8 cellular contexts compared by ENCODE assay signal in genomic region chr11:46826310-46827044, GRCh38. TPM values are rescaled to one million over a fixed set of nuclear protein-coding genes. Genes with fewer than 3 reads are reported as not detected.
DNase-seq lines count a peak whose midpoint lies in the region; ATAC-seq and TF ChIP-seq lines count a peak whose summit lies in the region.

No MANE protein-coding gene starts in this region.

- no peaks in the 10 kb centered on the region for H3K9me3 Mint-ChIP-seq in activated naive CD8-positive, alpha-beta T cell treated with anti-CD3 and anti-CD28 coated beads for 36 hours

- H3K36me3 Mint-ChIP-seq in activated naive CD8-positive, alpha-beta T cell treated with anti-CD3 and anti-CD28 coated beads for 36 hours, result no peaks in the 10 kb centered on the region

- H3K27ac ChIP-seq in SK-N-MC (no peak overlapping the region), osteoblast (ENCODE audit: low read depth, low read length) (peak overlapping the region; percentile 70), testis (peak overlapping the region; percentile 45 to 65)

- H3K9me3 ChIP-seq in BE2C (no peaks in the 10 kb centered on the region), SK-N-MC (ENCODE audit: low read depth, low read length) (no peaks in the 10 kb centered on the region), osteoblast (ENCODE audit: low read depth, low read length) (no peaks in the 10 kb centered on the region), testis (no peaks in the 10 kb centered on the region)

- TF ChIP-seq CTCF in BE2C (IDR thresholded peaks at IDR 0.05; ENCODE audit: low read depth, low read length), result no peak
- no peak for TF ChIP-seq CTCF in osteoblast (IDR thresholded peaks at IDR 0.05; ENCODE audit: extremely low read depth, low read depth, low read length)
- TF ChIP-seq CTCF in testis (IDR thresholded peaks at IDR 0.05), result peak in 2 of 3 experiments; percentile 9 to 21

- peak; percentile 76 for DNase-seq in BE2C
- no peak for DNase-seq in SK-N-MC (ENCODE audit: low read depth, low spot score)
- peak; percentile 83 for DNase-seq in activated naive CD8-positive, alpha-beta T cell treated with anti-CD3 and anti-CD28 coated beads for 36 hours
- peak; percentile 94 for DNase-seq in Right ventricle myocardium inferior (ENCODE audit: missing footprints)
- peak; percentile 92 for DNase-seq in osteoblast (ENCODE audit: insufficient read length, low spot score, missing footprints)
- DNase-seq in testis, result peak; percentile 94

- H3K27me3 Mint-ChIP-seq in activated naive CD8-positive, alpha-beta T cell treated with anti-CD3 and anti-CD28 coated beads for 36 hours, result no peaks in the 10 kb centered on the region

- H3K79me2 ChIP-seq in osteoblast (ENCODE audit: insufficient read depth, low read length), result peaks cover 99% of the 10 kb centered on the region

- WGBS in testis, 2 donors, result 1 to 2% methylated on average over 9 to 19 of the region's 32 CpGs

- H3K36me3 ChIP-seq in BE2C (no peaks in the 10 kb centered on the region), SK-N-MC (ENCODE audit: insufficient read depth, low read length) (no peaks in the 10 kb centered on the region; the same call in 1 of the 2 replicates), osteoblast (ENCODE audit: insufficient read depth, low read length) (no peaks in the 10 kb centered on the region), testis (ENCODE audit: low read depth, missing control alignments) (no peaks in the 10 kb centered on the region)

- no peaks in the 10 kb centered on the region for H3K4me1 ChIP-seq in BE2C
- H3K4me1 ChIP-seq in osteoblast (ENCODE audit: insufficient read depth, low read length), result peaks cover 26% of the 10 kb centered on the region
- peaks cover 25% of the 10 kb centered on the region for H3K4me1 ChIP-seq in testis

- H3K4me3 ChIP-seq in BE2C (ENCODE audit: low read depth, low read length) (peak overlapping the region; percentile 41), SK-N-MC (peak overlapping the region; percentile 60), osteoblast (ENCODE audit: insufficient read depth, low read length) (peak overlapping the region; percentile 88), testis (peak overlapping the region; percentile 53 to 84)

- TF ChIP-seq POLR2A in testis (IDR thresholded peaks at IDR 0.05), result no peak

- no peak overlapping the region for H3K9ac ChIP-seq in SK-N-MC (ENCODE audit: insufficient read length)

- no peak overlapping the region for H3K27ac Mint-ChIP-seq in activated naive CD8-positive, alpha-beta T cell treated with anti-CD3 and anti-CD28 coated beads for 36 hours

- intact Hi-C loops in Right ventricle myocardium inferior (cut with DNase I), result loop anchor here (2.0 kb wide), 1 partner anchor 18 kb away; no protein-coding TSS in a partner anchor
- intact Hi-C loops in testis (cut with DNase I; ENCODE audit: low total_unique reads), result no loop called here

- H3K4me3 Mint-ChIP-seq in activated naive CD8-positive, alpha-beta T cell treated with anti-CD3 and anti-CD28 coated beads for 36 hours, result peak overlapping the region; percentile 69

- H2AFZ ChIP-seq in osteoblast (ENCODE audit: low read length), result peak overlapping the region; percentile 95

- H3K27me3 ChIP-seq in BE2C, result no peaks in the 10 kb centered on the region
- no peaks in the 10 kb centered on the region for H3K27me3 ChIP-seq in osteoblast (ENCODE audit: insufficient read depth, low read length)
- H3K27me3 ChIP-seq in testis, result no peaks in the 10 kb centered on the region

- ATAC-seq in GM19351 (IDR thresholded peaks at IDR 0.05; ENCODE audit: unreplicated experiment), result peak; percentile 92
- ATAC-seq in HG03520 (IDR thresholded peaks at IDR 0.05; ENCODE audit: unreplicated experiment), result peak; percentile 98
- peak; percentile 99 for ATAC-seq in Right ventricle myocardium inferior

- peaks cover 25% of the 10 kb centered on the region for H3K4me1 Mint-ChIP-seq in activated naive CD8-positive, alpha-beta T cell treated with anti-CD3 and anti-CD28 coated beads for 36 hours

- peaks cover 25% of the 10 kb centered on the region for H4K20me1 ChIP-seq in osteoblast (ENCODE audit: insufficient read depth, low read length)

- peak overlapping the region; percentile 96 for H3K4me2 ChIP-seq in osteoblast (ENCODE audit: insufficient read depth, low read length)

RNA-seq across cellular contexts. Expression of gene CKAP5, which starts 19.6 kb away (rescaled TPM):
- 49.9 TPM for polyA plus RNA-seq in BE2C (2012; ENCODE audit: insufficient read depth, insufficient read length, low read depth)
- total RNA-seq in activated naive CD8-positive, alpha-beta T cell treated with anti-CD3 and anti-CD28 coated beads for 36 hours, result 100 to 1,000 TPM; 139 to 144 TPM
- 70.3 TPM for total RNA-seq in Right ventricle myocardium inferior
- total RNA-seq in osteoblast, result 52.7 and 56.5 TPM in 2 replicates
- 100 to 1,000 TPM in 1 of 2 donors, 10 to 100 TPM in 1; 92.3 to 118 TPM for total RNA-seq in testis
- polyA plus RNA-seq in testis (ENCODE audit: insufficient read depth, low read depth, low replicate concordance), result 106 TPM

Comparison
In these comparisons a context has a peak if more than half of its experiments do, and no peak if none do; other contexts are left out.
1. CTCF ChIP-seq: peak in testis (2 of 3); none in BE2C (single experiment) and osteoblast (single experiment).
2. Peak in every context shown above with its lines, with median percentiles within 50 percentile points of each other: H3K4me3 ChIP-seq and ATAC-seq.